In the genomic region with DNA sequence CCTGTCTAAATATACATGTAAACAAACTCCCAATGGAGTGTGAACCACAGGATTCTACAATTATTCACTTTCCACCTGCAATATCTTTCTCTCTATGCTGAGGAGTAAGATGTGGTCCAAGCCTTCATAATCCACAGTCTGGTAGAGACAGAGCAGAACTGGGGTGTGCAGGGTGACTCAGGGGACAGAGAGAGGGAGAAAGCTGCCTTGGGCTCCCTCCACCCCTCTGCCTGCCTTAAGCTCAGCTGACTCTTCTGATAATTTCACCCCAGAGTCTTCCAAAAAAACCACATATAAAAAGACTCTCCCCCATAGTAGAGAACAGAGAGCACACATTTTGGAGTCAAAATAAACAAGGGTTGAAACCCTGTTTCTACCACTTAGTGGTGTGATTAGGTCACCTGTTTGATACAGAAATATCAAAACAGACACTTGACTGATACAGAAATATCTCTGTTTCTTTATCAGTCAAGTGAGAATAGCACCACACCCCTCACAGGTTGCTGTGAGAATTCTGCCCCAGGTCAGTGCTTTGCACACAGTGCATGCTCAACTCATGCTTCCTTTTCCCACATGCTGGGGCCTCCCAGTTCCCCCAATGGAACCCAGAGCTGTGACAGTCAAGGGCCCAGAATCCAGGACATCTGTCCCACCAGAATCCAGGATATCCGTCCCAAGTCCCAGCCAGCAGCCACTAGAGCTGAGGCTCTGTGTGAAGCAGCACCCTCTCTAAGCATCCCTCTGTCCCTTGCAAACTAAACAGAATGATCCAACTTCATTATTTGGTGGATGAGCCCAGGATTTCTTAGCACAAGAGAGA, we compare ENCODE assay signal across 2 cellular contexts.
TF ChIP-seq lines count a peak whose summit lies in the region.

No MANE protein-coding gene starts in this region.

TF ChIP-seq in HepG2, 621 proteins besides CTCF, POLR2A, EP300 and RAD21 (continued from another document):
- TF ChIP-seq, protein P1, sequence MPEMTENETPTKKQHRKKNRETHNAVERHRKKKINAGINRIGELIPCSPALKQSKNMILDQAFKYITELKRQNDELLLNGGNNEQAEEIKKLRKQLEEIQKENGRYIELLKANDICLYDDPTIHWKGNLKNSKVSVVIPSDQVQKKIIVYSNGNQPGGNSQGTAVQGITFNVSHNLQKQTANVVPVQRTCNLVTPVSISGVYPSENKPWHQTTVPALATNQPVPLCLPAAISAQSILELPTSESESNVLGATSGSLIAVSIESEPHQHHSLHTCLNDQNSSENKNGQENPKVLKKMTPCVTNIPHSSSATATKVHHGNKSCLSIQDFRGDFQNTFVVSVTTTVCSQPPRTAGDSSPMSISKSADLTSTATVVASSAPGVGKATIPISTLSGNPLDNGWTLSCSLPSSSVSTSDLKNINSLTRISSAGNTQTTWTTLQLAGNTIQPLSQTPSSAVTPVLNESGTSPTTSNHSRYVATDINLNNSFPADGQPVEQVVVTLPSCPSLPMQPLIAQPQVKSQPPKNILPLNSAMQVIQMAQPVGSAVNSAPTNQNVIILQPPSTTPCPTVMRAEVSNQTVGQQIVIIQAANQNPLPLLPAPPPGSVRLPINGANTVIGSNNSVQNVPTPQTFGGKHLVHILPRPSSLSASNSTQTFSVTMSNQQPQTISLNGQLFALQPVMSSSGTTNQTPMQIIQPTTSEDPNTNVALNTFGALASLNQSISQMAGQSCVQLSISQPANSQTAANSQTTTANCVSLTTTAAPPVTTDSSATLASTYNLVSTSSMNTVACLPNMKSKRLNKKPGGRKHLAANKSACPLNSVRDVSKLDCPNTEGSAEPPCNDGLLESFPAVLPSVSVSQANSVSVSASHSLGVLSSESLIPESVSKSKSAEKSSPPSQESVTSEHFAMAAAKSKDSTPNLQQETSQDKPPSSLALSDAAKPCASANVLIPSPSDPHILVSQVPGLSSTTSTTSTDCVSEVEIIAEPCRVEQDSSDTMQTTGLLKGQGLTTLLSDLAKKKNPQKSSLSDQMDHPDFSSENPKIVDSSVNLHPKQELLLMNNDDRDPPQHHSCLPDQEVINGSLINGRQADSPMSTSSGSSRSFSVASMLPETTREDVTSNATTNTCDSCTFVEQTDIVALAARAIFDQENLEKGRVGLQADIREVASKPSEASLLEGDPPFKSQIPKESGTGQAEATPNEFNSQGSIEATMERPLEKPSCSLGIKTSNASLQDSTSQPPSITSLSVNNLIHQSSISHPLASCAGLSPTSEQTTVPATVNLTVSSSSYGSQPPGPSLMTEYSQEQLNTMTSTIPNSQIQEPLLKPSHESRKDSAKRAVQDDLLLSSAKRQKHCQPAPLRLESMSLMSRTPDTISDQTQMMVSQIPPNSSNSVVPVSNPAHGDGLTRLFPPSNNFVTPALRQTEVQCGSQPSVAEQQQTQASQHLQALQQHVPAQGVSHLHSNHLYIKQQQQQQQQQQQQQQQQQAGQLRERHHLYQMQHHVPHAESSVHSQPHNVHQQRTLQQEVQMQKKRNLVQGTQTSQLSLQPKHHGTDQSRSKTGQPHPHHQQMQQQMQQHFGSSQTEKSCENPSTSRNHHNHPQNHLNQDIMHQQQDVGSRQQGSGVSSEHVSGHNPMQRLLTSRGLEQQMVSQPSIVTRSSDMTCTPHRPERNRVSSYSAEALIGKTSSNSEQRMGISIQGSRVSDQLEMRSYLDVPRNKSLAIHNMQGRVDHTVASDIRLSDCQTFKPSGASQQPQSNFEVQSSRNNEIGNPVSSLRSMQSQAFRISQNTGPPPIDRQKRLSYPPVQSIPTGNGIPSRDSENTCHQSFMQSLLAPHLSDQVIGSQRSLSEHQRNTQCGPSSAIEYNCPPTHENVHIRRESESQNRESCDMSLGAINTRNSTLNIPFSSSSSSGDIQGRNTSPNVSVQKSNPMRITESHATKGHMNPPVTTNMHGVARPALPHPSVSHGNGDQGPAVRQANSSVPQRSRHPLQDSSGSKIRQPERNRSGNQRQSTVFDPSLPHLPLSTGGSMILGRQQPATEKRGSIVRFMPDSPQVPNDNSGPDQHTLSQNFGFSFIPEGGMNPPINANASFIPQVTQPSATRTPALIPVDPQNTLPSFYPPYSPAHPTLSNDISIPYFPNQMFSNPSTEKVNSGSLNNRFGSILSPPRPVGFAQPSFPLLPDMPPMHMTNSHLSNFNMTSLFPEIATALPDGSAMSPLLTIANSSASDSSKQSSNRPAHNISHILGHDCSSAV (CRISPR knock-in tag; IDR thresholded peaks at IDR 0.05; ENCODE audit: borderline replicate concordance), result no peak

TF ChIP-seq in GM12878, 131 proteins besides CTCF, POLR2A, EP300 and RAD21 (continued from another document):
- TF ChIP-seq ZNF687 (IDR thresholded peaks at IDR 0.05), result peak; percentile 43; the same call in 1 of the 2 replicates
- TF ChIP-seq, protein P2, sequence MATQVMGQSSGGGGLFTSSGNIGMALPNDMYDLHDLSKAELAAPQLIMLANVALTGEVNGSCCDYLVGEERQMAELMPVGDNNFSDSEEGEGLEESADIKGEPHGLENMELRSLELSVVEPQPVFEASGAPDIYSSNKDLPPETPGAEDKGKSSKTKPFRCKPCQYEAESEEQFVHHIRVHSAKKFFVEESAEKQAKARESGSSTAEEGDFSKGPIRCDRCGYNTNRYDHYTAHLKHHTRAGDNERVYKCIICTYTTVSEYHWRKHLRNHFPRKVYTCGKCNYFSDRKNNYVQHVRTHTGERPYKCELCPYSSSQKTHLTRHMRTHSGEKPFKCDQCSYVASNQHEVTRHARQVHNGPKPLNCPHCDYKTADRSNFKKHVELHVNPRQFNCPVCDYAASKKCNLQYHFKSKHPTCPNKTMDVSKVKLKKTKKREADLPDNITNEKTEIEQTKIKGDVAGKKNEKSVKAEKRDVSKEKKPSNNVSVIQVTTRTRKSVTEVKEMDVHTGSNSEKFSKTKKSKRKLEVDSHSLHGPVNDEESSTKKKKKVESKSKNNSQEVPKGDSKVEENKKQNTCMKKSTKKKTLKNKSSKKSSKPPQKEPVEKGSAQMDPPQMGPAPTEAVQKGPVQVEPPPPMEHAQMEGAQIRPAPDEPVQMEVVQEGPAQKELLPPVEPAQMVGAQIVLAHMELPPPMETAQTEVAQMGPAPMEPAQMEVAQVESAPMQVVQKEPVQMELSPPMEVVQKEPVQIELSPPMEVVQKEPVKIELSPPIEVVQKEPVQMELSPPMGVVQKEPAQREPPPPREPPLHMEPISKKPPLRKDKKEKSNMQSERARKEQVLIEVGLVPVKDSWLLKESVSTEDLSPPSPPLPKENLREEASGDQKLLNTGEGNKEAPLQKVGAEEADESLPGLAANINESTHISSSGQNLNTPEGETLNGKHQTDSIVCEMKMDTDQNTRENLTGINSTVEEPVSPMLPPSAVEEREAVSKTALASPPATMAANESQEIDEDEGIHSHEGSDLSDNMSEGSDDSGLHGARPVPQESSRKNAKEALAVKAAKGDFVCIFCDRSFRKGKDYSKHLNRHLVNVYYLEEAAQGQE (IDR thresholded peaks at IDR 0.05; ENCODE audit: low read depth, low read length), result no peak
- TF ChIP-seq ATF2 (IDR thresholded peaks at IDR 0.05; ENCODE audit: low read length), result peak; percentile 34; the same call in 1 of the 2 replicates
- 0 out of 3 replicates have a peak, but pooled peaks have one; percentile 23 for TF ChIP-seq POU2F2 (IDR thresholded peaks at IDR 0.05; ENCODE audit: borderline replicate concordance, low read depth, low read length)
- TF ChIP-seq RCOR1 (conservative IDR thresholded peaks at IDR 0.05; ENCODE audit: low read depth, low read length), result 0 out of 2 replicates have a peak, but pooled peaks have one; percentile 3
- TF ChIP-seq ZNF207 (IDR thresholded peaks at IDR 0.05; ENCODE audit: borderline replicate concordance), result no peak
- TF ChIP-seq TCF3 (IDR thresholded peaks at IDR 0.05; ENCODE audit: borderline replicate concordance, insufficient read depth, low read depth, low read length), result no peak
- TF ChIP-seq SP1 (IDR thresholded peaks at IDR 0.05; ENCODE audit: low read depth, low read length), result no peak
- TF ChIP-seq IKZF2 (IDR thresholded peaks at IDR 0.05), result peak; percentile 14 to 48; a peak in 2 of 4 replicates
- peak; percentile 69 for TF ChIP-seq RAD51 (IDR thresholded peaks at IDR 0.05)
- peak; percentile 34; the same call in 1 of the 2 replicates for TF ChIP-seq FOXK2 (IDR thresholded peaks at IDR 0.05)
- TF ChIP-seq DPF2 (IDR thresholded peaks at IDR 0.05), result 0 out of 2 replicates have a peak, but pooled peaks have one; percentile 45
